ENCODE assay signal across 13 cellular contexts in genomic region chr13:33758113-33758512, GRCh38.
A peak's percentile ranks its signal among the peaks of the same experiment; 100 is the strongest.
DNase-seq lines count a peak whose midpoint lies in the region; ATAC-seq and TF ChIP-seq lines count a peak whose summit lies in the region.
"Had no signal": no experiment of that assay in that cellular context is flagged by ENCODE, and none has a peak within 500 bp of the region (broad histone marks: within the 10 kb centered on the region; RNA-seq: fewer than 3 reads in every experiment).

No MANE protein-coding gene starts in this region.

- H3K27ac ChIP-seq in tibial artery: no peak overlapping the region
- H3K27ac ChIP-seq: left ventricle myocardium inferior had no signal

- DNase-seq in DMS 273 (lab: John Stamatoyannopoulos, UW; ENCODE audit: unreplicated experiment) (no peak), HUDEP-2 (lab: John Stamatoyannopoulos, UW; ENCODE audit: unreplicated experiment in 76 of 76) (no peak), NCI-H748 treated with DMSO at 0.1 percent for 48 hours (lab: John Stamatoyannopoulos, UW) (no peak), tibial artery (no peak)
- DNase-seq: activated CD4-positive, alpha-beta memory T cell treated with anti-CD3 and anti-CD28 coated beads, Interleukin-2, amount 10 ng/mL, durations not matched to agents 7 days and 5 days; activated effector memory CD4-positive, alpha-beta T cell treated with Interleukin-2 at 50 U/mL for 16 hours; left ventricle myocardium inferior; NCI-H2029; stimulated activated CD4-positive, alpha-beta T cell treated with anti-CD3 and anti-CD28 coated beads, Interleukin-2, amount 100 ng/mL, for 24 hours had no signal

- H3K4me1 ChIP-seq in tibial artery: no peaks in the 10 kb centered on the region
- H3K4me1 ChIP-seq: left ventricle myocardium inferior had no signal

- H3K4me3 ChIP-seq in tibial artery: no peak overlapping the region
- H3K4me3 ChIP-seq: left ventricle myocardium inferior had no signal

- no peaks in the 10 kb centered on the region for H3K36me3 ChIP-seq in tibial artery
- H3K36me3 ChIP-seq: left ventricle myocardium inferior had no signal

- TF ChIP-seq CTCF in tibial artery (IDR thresholded peaks at IDR 0.05): no peak

- ATAC-seq in GM18867 (IDR thresholded peaks at IDR 0.05; ENCODE audit: unreplicated experiment) (peak; percentile 65), GM21528 (IDR thresholded peaks at IDR 0.05; ENCODE audit: low FRiP score, unreplicated experiment) (peak; percentile 49), HG03060 (IDR thresholded peaks at IDR 0.05; ENCODE audit: low read depth, unreplicated experiment) (peak; percentile 17), HG03575 (IDR thresholded peaks at IDR 0.05; ENCODE audit: extremely low read depth, insufficient number of reproducible peaks, low FRiP score, unreplicated experiment) (peak; percentile 62)

- no peaks in the 10 kb centered on the region for H3K9me3 ChIP-seq in tibial artery
- H3K9me3 ChIP-seq: left ventricle myocardium inferior had no signal

- H3K27me3 ChIP-seq in tibial artery: no peaks in the 10 kb centered on the region

- intact Hi-C loops in tibial artery (cut with DNase I; ENCODE audit: low total_unique reads): no loop called here
